Comparison of ENCODE assay signal across 9 cellular contexts in the genomic region with DNA sequence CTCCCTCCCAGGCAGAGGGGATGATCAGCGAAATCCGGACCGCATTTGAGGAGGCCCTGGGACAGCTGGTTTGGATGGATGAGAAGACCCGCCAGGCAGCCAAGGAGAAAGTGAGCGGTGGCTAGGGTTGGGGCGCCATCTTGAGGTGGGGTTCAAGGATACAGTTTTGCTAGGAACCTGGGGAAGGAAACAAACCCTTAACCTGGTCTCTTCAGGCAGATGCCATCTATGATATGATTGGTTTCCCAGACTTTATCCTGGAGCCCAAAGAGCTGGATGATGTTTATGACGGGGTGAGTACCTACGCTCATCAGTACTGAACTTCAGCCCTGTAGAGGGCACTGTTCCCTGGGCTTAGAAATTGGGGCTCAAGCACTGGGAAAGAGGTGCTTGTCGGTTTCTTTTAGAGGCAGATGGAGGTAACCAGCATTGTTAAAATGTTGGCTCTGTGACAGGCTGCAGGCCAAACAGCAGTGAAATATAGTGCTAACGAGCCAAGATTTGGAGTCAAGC. TPM values are rescaled to one million over a fixed set of nuclear protein-coding genes. Genes with fewer than 3 reads are reported as not detected.
DNase-seq lines count a peak whose midpoint lies in the region; ATAC-seq and TF ChIP-seq lines count a peak whose summit lies in the region.
"Had no signal": no experiment of that assay in that cellular context is flagged by ENCODE, and none has a peak within 500 bp of the region (broad histone marks: within the 10 kb centered on the region; RNA-seq: fewer than 3 reads in every experiment).

No MANE protein-coding gene starts in this region.

- no peaks in the 10 kb centered on the region for H3K36me3 ChIP-seq in GM23338 (ENCODE audit: insufficient read depth)
- H3K36me3 ChIP-seq in liver (ENCODE audit: control insufficient read depth in 4 of 4, insufficient read depth in 3 of 4, low read depth in 1 of 4, low read length in 3 of 4) = no peaks in the 10 kb centered on the region

- no peak for DNase-seq in AG09319 (ENCODE audit: extremely low read depth, low read depth)
- DNase-seq in GM23338 (ENCODE audit: low spot score) = peak; percentile 91
- peak; percentile 47 for DNase-seq in NCI-H345 treated with DMSO at 0.1 percent for 48 hours (lab: John Stamatoyannopoulos, UW; ENCODE audit: unreplicated experiment)
- DNase-seq in activated CD4-positive, alpha-beta T cell treated with anti-CD3 and anti-CD28 coated beads for 1 hour = peak; percentile 40
- peak; percentile 56 for DNase-seq in chondrocyte (ENCODE audit: low spot score)
- DNase-seq in stimulated activated CD8-positive, alpha-beta memory T cell treated with anti-CD3 and anti-CD28 coated beads, Interleukin-15, amount 100 ng/mL, for 48 hours (ENCODE audit: low read depth in 2 of 2) = peak; percentile 41 to 47

- WGBS in liver = 11% methylated on average over 10 of the region's 10 CpGs

- H3K36me3 Mint-ChIP-seq in GM23338 (ENCODE audit: low read depth) = no peaks in the 10 kb centered on the region
- H3K36me3 Mint-ChIP-seq in chondrocyte (ENCODE audit: low read depth) = no peaks in the 10 kb centered on the region

- H3F3A ChIP-seq in GM23338 (replicated peaks; ENCODE audit: low read depth) = no peaks in the 10 kb centered on the region

- H3K9me3 Mint-ChIP-seq in GM23338 (no peaks in the 10 kb centered on the region), chondrocyte (ENCODE audit: low read depth) (no peaks in the 10 kb centered on the region)

- H3K9ac ChIP-seq in liver (ENCODE audit: low read depth in 1 of 2, low read length in 2 of 2) = no peak overlapping the region

- no peaks in the 10 kb centered on the region for H3K4me1 ChIP-seq in GM23338 (ENCODE audit: insufficient read depth)
- H3K4me1 ChIP-seq in liver (ENCODE audit: control insufficient read depth in 4 of 4, insufficient read depth in 4 of 4, low read length in 3 of 4) = no peaks in the 10 kb centered on the region

- H3K4me1 Mint-ChIP-seq in GM23338 (peaks cover 7% of the 10 kb centered on the region; the same call in 1 of the 3 replicates), chondrocyte (ENCODE audit: low read depth) (peaks cover 5% of the 10 kb centered on the region)

- ATAC-seq in GM23338 = peak; percentile 78
- no peak for ATAC-seq in HG03439 (IDR thresholded peaks at IDR 0.05; ENCODE audit: unreplicated experiment)

- no peak overlapping the region for H3K4me3 ChIP-seq in GM23338
- H3K4me3 ChIP-seq in liver (ENCODE audit: low read depth in 1 of 3, low read length in 3 of 3) = no peak overlapping the region

- no peak overlapping the region for H2AFZ ChIP-seq in GM23338

- H4K20me1 ChIP-seq in GM23338 (replicated peaks; ENCODE audit: insufficient read depth) = no peaks in the 10 kb centered on the region

- H3K79me2 ChIP-seq in GM23338 (replicated peaks; ENCODE audit: insufficient read depth) = no peaks in the 10 kb centered on the region

- TF ChIP-seq RAD21 in liver (IDR thresholded peaks at IDR 0.05) = peak; percentile 85 to 88

- H3K27ac ChIP-seq in GM23338 (ENCODE audit: low read depth) (no peak overlapping the region), liver (ENCODE audit: low read depth in 1 of 2, low read length in 2 of 2) (no peak overlapping the region)

- TF ChIP-seq CTCF in AG09319 (IDR thresholded peaks at IDR 0.05; ENCODE audit: low read depth, low read length) (peak; percentile 65), GM23338 (conservative IDR thresholded peaks at IDR 0.05; ENCODE audit: low read depth in 2 of 2) (peak; percentile 82 to 88), chondrocyte (IDR thresholded peaks at IDR 0.05) (peak; percentile 86), liver (IDR thresholded peaks at IDR 0.05; ENCODE audit: low read depth, low read length, missing input control) (peak; percentile 46)

- H3K27me3 ChIP-seq in GM23338 (ENCODE audit: insufficient read depth) = no peaks in the 10 kb centered on the region
- no peaks in the 10 kb centered on the region for H3K27me3 ChIP-seq in liver (ENCODE audit: control insufficient read depth in 4 of 4, insufficient read depth in 4 of 4, low read length in 3 of 4)

- no peaks in the 10 kb centered on the region for H3K9me3 ChIP-seq in liver (ENCODE audit: control insufficient read depth in 4 of 4, low read length in 3 of 4)

- no peak overlapping the region for H3K27ac Mint-ChIP-seq in GM23338
- no peak overlapping the region for H3K27ac Mint-ChIP-seq in chondrocyte (ENCODE audit: unreplicated experiment)

- H3K27me3 Mint-ChIP-seq in GM23338 (ENCODE audit: insufficient read depth, low read depth, poor library complexity) (peaks cover 8% of the 10 kb centered on the region), chondrocyte (ENCODE audit: low read depth) (peaks cover 4% of the 10 kb centered on the region)

- H3K4me3 Mint-ChIP-seq in GM23338 (no peak overlapping the region), chondrocyte (ENCODE audit: unreplicated experiment) (no peak overlapping the region)

- H3K4me2 ChIP-seq in GM23338 = no peak overlapping the region

- no peaks in the 10 kb centered on the region for H3K9me2 ChIP-seq in GM23338 (ENCODE audit: insufficient read depth)

TF ChIP-seq in GM23338, 12 proteins besides CTCF, POLR2A, EP300 and RAD21 (continues in another document):
- TF ChIP-seq ZNF331 (CRISPR knock-in tag; IDR thresholded peaks at IDR 0.05; ENCODE audit: low read depth) (no peak), CREB1 (CRISPR knock-in tag; IDR thresholded peaks at IDR 0.05; ENCODE audit: low read depth) (no peak)

TF ChIP-seq in liver, 16 proteins besides CTCF, POLR2A, EP300 and RAD21:
- TF ChIP-seq GABPA (IDR thresholded peaks at IDR 0.05 in 1 of 2, conservative IDR thresholded peaks at IDR 0.05 in 1 of 2) (no peak), FOXA1 (IDR thresholded peaks at IDR 0.05) (no peak), SP1 (IDR thresholded peaks at IDR 0.05) (no peak), HNF4A (conservative IDR thresholded peaks at IDR 0.05) (peak in 1 of 2 donors; percentile 18)
TF ChIP-seq in liver: peak in this region for 1.

RNA-seq across cellular contexts. Expression of gene PSMD2, which starts 9.6 kb away (rescaled TPM):
- 328 and 507 TPM in 2 replicates for total RNA-seq in GM23338 (2014; rRNA removed; shearing (Covaris generic))
- 101 and 117 TPM in 2 replicates for polyA plus RNA-seq in GM23338 (2016; fragmentation: Nextera tagmentation; extraction: Ambion mirVana)
- 237 to 288 TPM (median 238 TPM) in 3 replicates for total RNA-seq in chondrocyte
- total RNA-seq in liver = 100 to 1,000 TPM; 200 to 213 TPM
- 100 to 1,000 TPM in 1 of 2 donors, 10 to 100 TPM in 1; 77.5 to 122 TPM for polyA plus RNA-seq in liver

RNA-seq across cellular contexts. Expression of gene ECE2, which starts 13.7 kb away (rescaled TPM):
- 0.24 TPM in 1 of 2 replicates, not detected in the other for total RNA-seq in GM23338 (2014; rRNA removed; shearing (Covaris generic))
- polyA plus RNA-seq in GM23338 (2016; fragmentation: Nextera tagmentation; extraction: Ambion mirVana) (0.48 TPM in 1 of 2 replicates, not detected in the other), liver (not detected)
- total RNA-seq in chondrocyte (not detected in 3 replicates), liver (not detected)
- total RNA-seq: pulmonary artery endothelial cell had no signal

RNA-seq across cellular contexts. Expression of gene EIF4G1, which starts 24.9 kb away (rescaled TPM):
- total RNA-seq in GM23338 (2014; rRNA removed; shearing (Covaris generic)) = 552 and 565 TPM in 2 replicates
- 227 and 239 TPM in 2 replicates for polyA plus RNA-seq in GM23338 (2016; fragmentation: Nextera tagmentation; extraction: Ambion mirVana)
- total RNA-seq in chondrocyte = 388 to 532 TPM (median 403 TPM) in 3 replicates
- 100 to 1,000 TPM; 162 to 329 TPM for total RNA-seq in liver
- 100 to 1,000 TPM; 140 to 253 TPM for polyA plus RNA-seq in liver

RNA-seq across cellular contexts. Expression of gene CAMK2N2, which starts 28.1 kb away (rescaled TPM):
- total RNA-seq in GM23338 (2014; rRNA removed; shearing (Covaris generic)) = 1.3 and 1.5 TPM in 2 replicates
- polyA plus RNA-seq in GM23338 (2016; fragmentation: Nextera tagmentation; extraction: Ambion mirVana) (0.32 and 0.63 TPM in 2 replicates), liver (under 1 TPM in 1 of 2 donors, not detected in 1; 0.61 TPM)
- total RNA-seq in chondrocyte (3.2 to 5.3 TPM (median 3.9 TPM) in 3 replicates), liver (not detected)
- total RNA-seq: pulmonary artery endothelial cell had no signal

RNA-seq across cellular contexts. Expression of gene EEF1AKMT4, which starts 40.0 kb away (rescaled TPM):
- total RNA-seq in GM23338 (2014; rRNA removed; shearing (Covaris generic)) = 9.8 and 14.3 TPM in 2 replicates
- polyA plus RNA-seq in GM23338 (2016; fragmentation: Nextera tagmentation; extraction: Ambion mirVana) = 11.2 and 12.9 TPM in 2 replicates
- 4.3 to 5.0 TPM (median 4.4 TPM) in 3 replicates for total RNA-seq in chondrocyte
- total RNA-seq in liver = 10 to 100 TPM in 1 of 2 donors, 1 to 10 TPM in 1; 2.1 to 11.0 TPM
- polyA plus RNA-seq in liver = 10 to 100 TPM; 10.6 to 13.9 TPM
